In genomic region chr22:25166266-25167056, GRCh38 we compare ENCODE assay signal across 19 cellular contexts. TPM values are rescaled to one million over a fixed set of nuclear protein-coding genes. Genes with fewer than 3 reads are reported as not detected.
"Had no signal": no experiment of that assay in that cellular context is flagged by ENCODE, and none has a peak within 500 bp of the region (broad histone marks: within the 10 kb centered on the region; RNA-seq: fewer than 3 reads in every experiment).

No MANE protein-coding gene starts in this region.

- H3K4me1 ChIP-seq: spleen had no signal

- H3K4me3 ChIP-seq: gastroesophageal sphincter, right atrium auricular region, spleen had no signal

- DNase-seq: activated CD4-positive, alpha-beta T cell treated with anti-CD3 and anti-CD28 coated beads, Interleukin-2, amount 50 U/mL, for 48 hours; activated CD4-positive, CD25-positive, alpha-beta regulatory T cell treated with anti-CD3 and anti-CD28 coated beads, Interleukin-2, amount 50 U/mL, for 72 hours; activated CD8-positive, alpha-beta memory T cell treated with anti-CD3 and anti-CD28 coated beads, Interleukin-2, amount 10 ng/mL, durations not matched to agents 7 days and 5 days; activated effector memory CD4-positive, alpha-beta T cell treated with anti-CD3 and anti-CD28 coated beads, Interleukin-2, amount 50 U/mL, for 16 hours; activated naive CD8-positive, alpha-beta T cell treated with anti-CD3 and anti-CD28 coated beads, Interleukin-2, amount 10 ng/mL, durations not matched to agents 7 days and 5 days; activated T-cell treated with anti-CD3 and anti-CD28 coated beads, Interleukin-2, amount 50 U/mL, for 4 hours; anterior cingulate cortex; kidney; spleen; stimulated activated CD4-positive, alpha-beta T cell treated with anti-CD3 and anti-CD28 coated beads, Interleukin-1b, Interleukin-23, amount 100 ng/mL, for 48 hours; stimulated activated naive B cell treated with anti-CD40 and anti-IgM and Interleukin-4, amounts not matched to agents 10 μg/mL and 1 μg/mL and 100 μg/mL, for 72 hours; substantia nigra; SW 1271 had no signal

- H3K36me3 ChIP-seq: neutrophil had no signal

- H3K4me3 Mint-ChIP-seq: activated CD8-positive, alpha-beta memory T cell treated with anti-CD3 and anti-CD28 coated beads, Interleukin-2, amount 10 ng/mL, durations not matched to agents 7 days and 5 days; activated naive CD8-positive, alpha-beta T cell treated with anti-CD3 and anti-CD28 coated beads, Interleukin-2, amount 10 ng/mL, durations not matched to agents 7 days and 5 days; activated T-cell treated with anti-CD3 and anti-CD28 coated beads, Interleukin-2, amount 50 U/mL, for 4 hours; stimulated activated naive B cell treated with anti-CD40 and anti-IgM and Interleukin-4, amounts not matched to agents 10 μg/mL and 1 μg/mL and 100 μg/mL, for 72 hours; T-helper 2 cell treated with Interferon-gamma antibody and Interleukin-4, amounts not matched to agents 5 μg/mL and 100 μg/mL, for 36 hours had no signal

- H3K27ac Mint-ChIP-seq: activated CD8-positive, alpha-beta memory T cell treated with anti-CD3 and anti-CD28 coated beads, Interleukin-2, amount 10 ng/mL, durations not matched to agents 7 days and 5 days; activated naive CD8-positive, alpha-beta T cell treated with anti-CD3 and anti-CD28 coated beads, Interleukin-2, amount 10 ng/mL, durations not matched to agents 7 days and 5 days; stimulated activated naive B cell treated with anti-CD40 and anti-IgM and Interleukin-4, amounts not matched to agents 10 μg/mL and 1 μg/mL and 100 μg/mL, for 72 hours; T-helper 2 cell treated with Interferon-gamma antibody and Interleukin-4, amounts not matched to agents 5 μg/mL and 100 μg/mL, for 36 hours had no signal

- H3K27ac ChIP-seq: neutrophil, right atrium auricular region, spleen had no signal

- H3K27me3 ChIP-seq: gastroesophageal sphincter, neutrophil, right atrium auricular region, spleen had no signal

- H3K4me1 Mint-ChIP-seq: stimulated activated naive B cell treated with anti-CD40 and anti-IgM and Interleukin-4, amounts not matched to agents 10 μg/mL and 1 μg/mL and 100 μg/mL, for 72 hours had no signal

- H3K27me3 Mint-ChIP-seq: activated CD8-positive, alpha-beta memory T cell treated with anti-CD3 and anti-CD28 coated beads, Interleukin-2, amount 10 ng/mL, durations not matched to agents 7 days and 5 days; activated naive CD8-positive, alpha-beta T cell treated with anti-CD3 and anti-CD28 coated beads, Interleukin-2, amount 10 ng/mL, durations not matched to agents 7 days and 5 days had no signal

- H3K9me3 ChIP-seq: gastroesophageal sphincter, neutrophil, right atrium auricular region, spleen had no signal

- H3K9me3 Mint-ChIP-seq: activated naive CD8-positive, alpha-beta T cell treated with anti-CD3 and anti-CD28 coated beads, Interleukin-2, amount 10 ng/mL, durations not matched to agents 7 days and 5 days; activated T-cell treated with anti-CD3 and anti-CD28 coated beads, Interleukin-2, amount 50 U/mL, for 4 hours; stimulated activated naive B cell treated with anti-CD40 and anti-IgM and Interleukin-4, amounts not matched to agents 10 μg/mL and 1 μg/mL and 100 μg/mL, for 72 hours; T-helper 2 cell treated with Interferon-gamma antibody and Interleukin-4, amounts not matched to agents 5 μg/mL and 100 μg/mL, for 36 hours had no signal

- H3K36me3 Mint-ChIP-seq: activated CD8-positive, alpha-beta memory T cell treated with anti-CD3 and anti-CD28 coated beads, Interleukin-2, amount 10 ng/mL, durations not matched to agents 7 days and 5 days; activated naive CD8-positive, alpha-beta T cell treated with anti-CD3 and anti-CD28 coated beads, Interleukin-2, amount 10 ng/mL, durations not matched to agents 7 days and 5 days; stimulated activated naive B cell treated with anti-CD40 and anti-IgM and Interleukin-4, amounts not matched to agents 10 μg/mL and 1 μg/mL and 100 μg/mL, for 72 hours had no signal

- ATAC-seq: activated CD8-positive, alpha-beta memory T cell treated with anti-CD3 and anti-CD28 coated beads, Interleukin-2, amount 10 ng/mL, durations not matched to agents 7 days and 5 days; activated T-cell treated with anti-CD3 and anti-CD28 coated beads, Interleukin-2, amount 50 U/mL, for 4 hours; gastroesophageal sphincter; stimulated activated naive B cell treated with anti-CD40 and anti-IgM and Interleukin-4, amounts not matched to agents 10 μg/mL and 1 μg/mL and 100 μg/mL, for 72 hours had no signal

RNA-seq across cellular contexts. Expression of gene CRYBB3, which starts 33.2 kb away (rescaled TPM):
- total RNA-seq: bronchial epithelial cell, gastroesophageal sphincter, kidney, mesenteric fat pad, right atrium auricular region, spleen had no signal

RNA-seq across cellular contexts. Expression of gene CRYBB2, which starts 53.0 kb away (rescaled TPM):
- total RNA-seq: activated CD8-positive, alpha-beta memory T cell treated with anti-CD3 and anti-CD28 coated beads, Interleukin-2, amount 10 ng/mL, durations not matched to agents 7 days and 5 days; activated naive CD8-positive, alpha-beta T cell treated with anti-CD3 and anti-CD28 coated beads, Interleukin-2, amount 10 ng/mL, durations not matched to agents 7 days and 5 days; bronchial epithelial cell; gastroesophageal sphincter; kidney; mesenteric fat pad; right atrium auricular region had no signal
